Comparison of ENCODE assay signal across 1 cellular context in genomic region chr2:119679526-119679837, GRCh38.
TF ChIP-seq lines count a peak whose summit lies in the region.

No MANE protein-coding gene starts in this region.

TF ChIP-seq in HepG2, 621 proteins besides CTCF, POLR2A, EP300 and RAD21 (continued from another document):
- TF ChIP-seq, protein P1, sequence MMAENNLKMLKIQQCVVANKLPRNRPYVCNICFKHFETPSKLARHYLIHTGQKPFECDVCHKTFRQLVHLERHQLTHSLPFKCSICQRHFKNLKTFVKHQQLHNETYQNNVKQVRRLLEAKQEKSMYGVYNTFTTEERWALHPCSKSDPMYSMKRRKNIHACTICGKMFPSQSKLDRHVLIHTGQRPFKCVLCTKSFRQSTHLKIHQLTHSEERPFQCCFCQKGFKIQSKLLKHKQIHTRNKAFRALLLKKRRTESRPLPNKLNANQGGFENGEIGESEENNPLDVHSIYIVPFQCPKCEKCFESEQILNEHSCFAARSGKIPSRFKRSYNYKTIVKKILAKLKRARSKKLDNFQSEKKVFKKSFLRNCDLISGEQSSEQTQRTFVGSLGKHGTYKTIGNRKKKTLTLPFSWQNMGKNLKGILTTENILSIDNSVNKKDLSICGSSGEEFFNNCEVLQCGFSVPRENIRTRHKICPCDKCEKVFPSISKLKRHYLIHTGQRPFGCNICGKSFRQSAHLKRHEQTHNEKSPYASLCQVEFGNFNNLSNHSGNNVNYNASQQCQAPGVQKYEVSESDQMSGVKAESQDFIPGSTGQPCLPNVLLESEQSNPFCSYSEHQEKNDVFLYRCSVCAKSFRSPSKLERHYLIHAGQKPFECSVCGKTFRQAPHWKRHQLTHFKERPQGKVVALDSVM (CRISPR knock-in tag; IDR thresholded peaks at IDR 0.05), result no peak
- TF ChIP-seq LRRFIP1 (CRISPR knock-in tag; conservative IDR thresholded peaks at IDR 0.05), result no peak
- no peak for TF ChIP-seq ZNF235 (CRISPR knock-in tag; IDR thresholded peaks at IDR 0.05; ENCODE audit: borderline replicate concordance)
- TF ChIP-seq, protein P2, sequence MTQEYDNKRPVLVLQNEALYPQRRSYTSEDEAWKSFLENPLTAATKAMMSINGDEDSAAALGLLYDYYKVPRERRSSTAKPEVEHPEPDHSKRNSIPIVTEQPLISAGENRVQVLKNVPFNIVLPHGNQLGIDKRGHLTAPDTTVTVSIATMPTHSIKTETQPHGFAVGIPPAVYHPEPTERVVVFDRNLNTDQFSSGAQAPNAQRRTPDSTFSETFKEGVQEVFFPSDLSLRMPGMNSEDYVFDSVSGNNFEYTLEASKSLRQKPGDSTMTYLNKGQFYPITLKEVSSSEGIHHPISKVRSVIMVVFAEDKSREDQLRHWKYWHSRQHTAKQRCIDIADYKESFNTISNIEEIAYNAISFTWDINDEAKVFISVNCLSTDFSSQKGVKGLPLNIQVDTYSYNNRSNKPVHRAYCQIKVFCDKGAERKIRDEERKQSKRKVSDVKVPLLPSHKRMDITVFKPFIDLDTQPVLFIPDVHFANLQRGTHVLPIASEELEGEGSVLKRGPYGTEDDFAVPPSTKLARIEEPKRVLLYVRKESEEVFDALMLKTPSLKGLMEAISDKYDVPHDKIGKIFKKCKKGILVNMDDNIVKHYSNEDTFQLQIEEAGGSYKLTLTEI (CRISPR knock-in tag; conservative IDR thresholded peaks at IDR 0.05), result no peak
- TF ChIP-seq NFKBIZ (CRISPR knock-in tag; IDR thresholded peaks at IDR 0.05), result no peak
- TF ChIP-seq MAF1 (CRISPR knock-in tag; IDR thresholded peaks at IDR 0.05; ENCODE audit: borderline replicate concordance), result no peak
- no peak for TF ChIP-seq ZNF674 (CRISPR knock-in tag; IDR thresholded peaks at IDR 0.05; ENCODE audit: low read depth)
- no peak for TF ChIP-seq ZNF557 (CRISPR knock-in tag; IDR thresholded peaks at IDR 0.05)
TF ChIP-seq in HepG2: peak in this region for 17.
